37 cellular contexts compared by ENCODE assay signal in the genomic region with DNA sequence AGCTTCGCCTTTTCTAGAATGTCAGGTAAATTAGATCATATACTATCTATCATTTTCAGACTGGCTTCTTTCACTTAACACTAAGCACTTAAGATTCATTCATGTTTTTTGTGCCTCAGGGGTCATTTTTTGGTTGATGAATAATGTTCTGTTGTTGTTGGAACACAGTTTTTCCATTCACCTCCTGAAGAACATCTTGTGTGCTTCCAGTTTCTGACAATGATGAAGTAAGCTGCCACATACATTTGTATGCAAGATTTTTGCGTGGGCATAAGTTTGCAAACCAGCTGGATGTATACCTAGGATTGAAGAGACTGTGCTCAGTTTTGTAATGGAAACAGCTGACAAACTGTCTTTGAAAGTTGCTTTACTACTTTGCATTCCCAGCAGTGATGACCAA. TPM values are rescaled to one million over a fixed set of nuclear protein-coding genes. Genes with fewer than 3 reads are reported as not detected.
"Had no signal": no experiment of that assay in that cellular context is flagged by ENCODE, and none has a peak within 500 bp of the region (broad histone marks: within the 10 kb centered on the region; RNA-seq: fewer than 3 reads in every experiment).

No MANE protein-coding gene starts in this region.

- H3K27ac ChIP-seq: ascending aorta, body of pancreas, PC-9, SK-N-MC had no signal

- H3K4me1 Mint-ChIP-seq: activated CD4-positive, alpha-beta T cell treated with anti-CD3 and anti-CD28 coated beads, Interleukin-2, amount 10 ng/mL, durations not matched to agents 7 days and 5 days; activated naive CD4-positive, alpha-beta T cell treated with anti-CD3 and anti-CD28 coated beads, Interleukin-2, amount 50 U/mL, for 24 hours had no signal

- DNase-seq: activated CD4-positive, alpha-beta T cell treated with anti-CD3 and anti-CD28 coated beads for 36 hours; activated CD4-positive, alpha-beta T cell treated with anti-CD3 and anti-CD28 coated beads, Interleukin-2, amount 10 ng/mL, durations not matched to agents 7 days and 5 days; activated CD4-positive, alpha-beta T cell treated with anti-CD3 and anti-CD28 coated beads, Interleukin-2, amount 50 U/mL, for 48 hours; activated CD8-positive, alpha-beta T cell treated with anti-CD3 and anti-CD28 coated beads, Interleukin-2, amount 10 ng/mL, durations not matched to agents 7 days and 5 days; activated gamma-delta T cell; activated naive CD4-positive, alpha-beta T cell treated with Interleukin-2 at 50 U/mL for 16 hours; activated naive CD8-positive, alpha-beta T cell treated with anti-CD3 and anti-CD28 coated beads, Interleukin-2, amount 10 ng/mL, durations not matched to agents 7 days and 5 days; activated T-cell treated with anti-CD3 and anti-CD28 coated beads, Interleukin-2, amount 50 U/mL, for 24 hours; amygdala; body of pancreas; central memory CD4-positive, alpha-beta T cell; Karpas-422; KBM-7; MG63; NCI-H1048; NCI-H1436 treated with DMSO at 0.1 percent for 48 hours; NCI-H1694 treated with DMSO at 0.1 percent for 48 hours; NCI-H2029; NCI-H2107; NCI-H2171; NCI-H510A; NCI-H526; NCI-H748 treated with DMSO at 0.1 percent for 48 hours; PC-9; Right ventricle myocardium superior had no signal

- H3K36me3 Mint-ChIP-seq: activated naive CD4-positive, alpha-beta T cell treated with anti-CD3 and anti-CD28 coated beads, Interleukin-2, amount 50 U/mL, for 24 hours; activated naive CD8-positive, alpha-beta T cell treated with anti-CD3 and anti-CD28 coated beads, Interleukin-2, amount 10 ng/mL, durations not matched to agents 7 days and 5 days had no signal

- H3K36me3 ChIP-seq: ascending aorta, MG63 had no signal

- H3K4me1 ChIP-seq: ascending aorta, body of pancreas had no signal

- FAIRE-seq: RCC 7860, TTC549 had no signal

- H3K9me3 Mint-ChIP-seq: activated CD4-positive, alpha-beta T cell treated with anti-CD3 and anti-CD28 coated beads, Interleukin-2, amount 10 ng/mL, durations not matched to agents 7 days and 5 days; activated naive CD4-positive, alpha-beta T cell treated with anti-CD3 and anti-CD28 coated beads, Interleukin-2, amount 50 U/mL, for 24 hours; activated naive CD8-positive, alpha-beta T cell treated with anti-CD3 and anti-CD28 coated beads, Interleukin-2, amount 10 ng/mL, durations not matched to agents 7 days and 5 days; activated T-cell treated with anti-CD3 and anti-CD28 coated beads, Interleukin-2, amount 50 U/mL, for 24 hours; activated T-helper 2 cell treated with anti-CD3 and anti-CD28 coated beads, Interferon-gamma antibody, Interleukin-2, Interleukin-4, amounts not matched to agents 10 μg/mL and 5 μg/mL and 100 μg/mL, durations not matched to agents 14 hours and 24 hours and 36 hours; T-helper 1 cell treated with Interleukin-12 subunit alpha and Interleukin-12 subunit beta and Interleukin-4 antibody, amounts not matched to agents 30 μg/mL and 1 μg/mL, for 36 hours; T-helper 2 cell treated with Interferon-gamma antibody and Interleukin-4, amounts not matched to agents 5 μg/mL and 100 μg/mL, for 36 hours had no signal

- H3K4me2 ChIP-seq: PC-9 had no signal

- H2AFZ ChIP-seq: PC-9 had no signal

- H3K9me3 ChIP-seq: body of pancreas, MG63 had no signal

- H3K4me3 Mint-ChIP-seq: activated CD4-positive, alpha-beta T cell treated with anti-CD3 and anti-CD28 coated beads for 36 hours; activated CD4-positive, alpha-beta T cell treated with anti-CD3 and anti-CD28 coated beads, Interleukin-2, amount 10 ng/mL, durations not matched to agents 7 days and 5 days; activated CD8-positive, alpha-beta T cell treated with anti-CD3 and anti-CD28 coated beads, Interleukin-2, amount 10 ng/mL, durations not matched to agents 7 days and 5 days; activated naive CD4-positive, alpha-beta T cell treated with anti-CD3 and anti-CD28 coated beads, Interleukin-2, amount 50 U/mL, for 24 hours; activated naive CD8-positive, alpha-beta T cell treated with anti-CD3 and anti-CD28 coated beads, Interleukin-2, amount 10 ng/mL, durations not matched to agents 7 days and 5 days; activated T-cell treated with anti-CD3 and anti-CD28 coated beads, Interleukin-2, amount 50 U/mL, for 24 hours; T-helper 1 cell treated with Interleukin-12 subunit alpha and Interleukin-12 subunit beta and Interleukin-4 antibody, amounts not matched to agents 30 μg/mL and 1 μg/mL, for 36 hours; T-helper 2 cell treated with Interferon-gamma antibody and Interleukin-4, amounts not matched to agents 5 μg/mL and 100 μg/mL, for 36 hours; WTC11 had no signal

- H3K27ac Mint-ChIP-seq: activated CD4-positive, alpha-beta T cell treated with anti-CD3 and anti-CD28 coated beads for 36 hours; activated CD4-positive, alpha-beta T cell treated with anti-CD3 and anti-CD28 coated beads, Interleukin-2, amount 10 ng/mL, durations not matched to agents 7 days and 5 days; activated CD8-positive, alpha-beta T cell treated with anti-CD3 and anti-CD28 coated beads, Interleukin-2, amount 10 ng/mL, durations not matched to agents 7 days and 5 days; activated naive CD4-positive, alpha-beta T cell treated with anti-CD3 and anti-CD28 coated beads, Interleukin-2, amount 50 U/mL, for 24 hours; activated naive CD8-positive, alpha-beta T cell treated with anti-CD3 and anti-CD28 coated beads, Interleukin-2, amount 10 ng/mL, durations not matched to agents 7 days and 5 days; activated T-cell treated with anti-CD3 and anti-CD28 coated beads, Interleukin-2, amount 50 U/mL, for 24 hours; activated T-helper 2 cell treated with anti-CD3 and anti-CD28 coated beads, Interferon-gamma antibody, Interleukin-2, Interleukin-4, amounts not matched to agents 10 μg/mL and 5 μg/mL and 100 μg/mL, durations not matched to agents 14 hours and 24 hours and 36 hours; T-helper 1 cell treated with Interleukin-12 subunit alpha and Interleukin-12 subunit beta and Interleukin-4 antibody, amounts not matched to agents 30 μg/mL and 1 μg/mL, for 36 hours; T-helper 2 cell treated with Interferon-gamma antibody and Interleukin-4, amounts not matched to agents 5 μg/mL and 100 μg/mL, for 36 hours; WTC11 had no signal

- H3K4me3 ChIP-seq: ascending aorta, body of pancreas, MG63, PC-9, SK-N-MC had no signal

- H3K27me3 Mint-ChIP-seq: activated naive CD4-positive, alpha-beta T cell treated with anti-CD3 and anti-CD28 coated beads, Interleukin-2, amount 50 U/mL, for 24 hours had no signal

- H3K27me3 ChIP-seq: ascending aorta, body of pancreas, MG63 had no signal

RNA-seq across cellular contexts. Expression of a gene that starts 37.6 kb away (rescaled TPM):
- total RNA-seq: activated CD4-positive, alpha-beta T cell treated with anti-CD3 and anti-CD28 coated beads for 36 hours; activated CD4-positive, alpha-beta T cell treated with anti-CD3 and anti-CD28 coated beads, Interleukin-2, amount 10 ng/mL, durations not matched to agents 7 days and 5 days; activated CD8-positive, alpha-beta T cell treated with anti-CD3 and anti-CD28 coated beads, Interleukin-2, amount 10 ng/mL, durations not matched to agents 7 days and 5 days; activated naive CD8-positive, alpha-beta T cell treated with anti-CD3 and anti-CD28 coated beads, Interleukin-2, amount 10 ng/mL, durations not matched to agents 7 days and 5 days; activated T-helper 2 cell treated with anti-CD3 and anti-CD28 coated beads, Interferon-gamma antibody, Interleukin-2, Interleukin-4, amounts not matched to agents 10 μg/mL and 5 μg/mL and 100 μg/mL, durations not matched to agents 14 hours and 24 hours and 36 hours; ascending aorta; body of pancreas; cerebellum; OCI-LY7; PC-9; Right ventricle myocardium superior; WTC11 had no signal
- polyA plus RNA-seq: adipose tissue had no signal
